Comparison of ENCODE assay signal across 8 cellular contexts in genomic region chr16:55465077-55465896, GRCh38. TPM values are rescaled to one million over a fixed set of nuclear protein-coding genes. Genes with fewer than 3 reads are reported as not detected.
A peak's percentile ranks its signal among the peaks of the same experiment; 100 is the strongest.
DNase-seq lines count a peak whose midpoint lies in the region; ATAC-seq lines count a peak whose summit lies in the region.

No MANE protein-coding gene starts in this region.

- intact Hi-C loops in activated CD4-positive, alpha-beta memory T cell treated with anti-CD3 and anti-CD28 coated beads for 36 hours (cut with micrococcal nuclease) = loop anchor here (1.0 to 10.0 kb wide), 4 partner anchors 78 to 850 kb away; no protein-coding TSS in a partner anchor

- H3K79me1 ChIP-seq in mesendoderm (ENCODE audit: low read length) = no peaks in the 10 kb centered on the region

- WGBS in mesendoderm (ENCODE audit: extremely low coverage, insufficient coverage, low lambda C conversion rate) = 100% methylated on average over 3 of the region's 19 CpGs

- peaks cover 3% of the 10 kb centered on the region for H3K27me3 Mint-ChIP-seq in activated CD4-positive, alpha-beta memory T cell treated with anti-CD3 and anti-CD28 coated beads for 36 hours

- CTCF ChIA-PET in activated CD4-positive, alpha-beta memory T cell treated with anti-CD3 and anti-CD28 coated beads for 36 hours (lab: Charles Lee) = interaction anchor here (0.6 to 7.2 kb wide), 56 partner anchors 9 to 1916 kb away, joined by 3 to 238 read pairs (median 5); no protein-coding TSS in a partner anchor

- H2BK15ac ChIP-seq in mesendoderm (replicated peaks; ENCODE audit: low read depth) = no peak overlapping the region

- no peaks in the 10 kb centered on the region for H3K27me3 ChIP-seq in effector memory CD4-positive, alpha-beta T cell (replicated peaks; ENCODE audit: control insufficient read depth, insufficient read depth, low read length, poor library complexity, severe bottlenecking)
- H3K27me3 ChIP-seq in mesendoderm (ENCODE audit: insufficient read depth, low read length, poor library complexity) = no peaks in the 10 kb centered on the region

- peak; percentile 64 for DNase-seq in COLO829 (ENCODE audit: low spot score)
- peak; percentile 80 for DNase-seq in NCI-H774 (lab: John Stamatoyannopoulos, UW)
- peak; percentile 86 for DNase-seq in activated CD4-positive, alpha-beta memory T cell treated with anti-CD3 and anti-CD28 coated beads for 36 hours
- DNase-seq in effector memory CD4-positive, alpha-beta T cell = peak; percentile 57 to 72 (median 61)
- DNase-seq in mesendoderm = peak; percentile 91
- DNase-seq in stimulated activated CD8-positive, alpha-beta memory T cell treated with anti-CD3 and anti-CD28 coated beads, Interleukin-2, amount 100 ng/mL, for 1 hour (ENCODE audit: low read depth in 2 of 2) = peak; percentile 61 to 62

- H2AK5ac ChIP-seq in mesendoderm (ENCODE audit: low read length) = no peak overlapping the region

- H3K27ac Mint-ChIP-seq in activated CD4-positive, alpha-beta memory T cell treated with anti-CD3 and anti-CD28 coated beads for 36 hours = no peak overlapping the region

- no peak overlapping the region for H3K4me3 ChIP-seq in effector memory CD4-positive, alpha-beta T cell (ENCODE audit: insufficient read depth, low read depth, low read length, poor library complexity, severe bottlenecking)
- no peak overlapping the region for H3K4me3 ChIP-seq in mesendoderm (ENCODE audit: low read length)

- H3K36me3 Mint-ChIP-seq in activated CD4-positive, alpha-beta memory T cell treated with anti-CD3 and anti-CD28 coated beads for 36 hours = no peaks in the 10 kb centered on the region

- no peak overlapping the region for H3K27ac ChIP-seq in effector memory CD4-positive, alpha-beta T cell (ENCODE audit: insufficient read depth, low read length, poor library complexity, severe bottlenecking)
- H3K27ac ChIP-seq in mesendoderm (ENCODE audit: low read depth, low read length) = no peak overlapping the region

- H3K4ac ChIP-seq in mesendoderm (ENCODE audit: low read depth, low read length) = no peak overlapping the region

- no peaks in the 10 kb centered on the region for H3K9me3 ChIP-seq in effector memory CD4-positive, alpha-beta T cell (ENCODE audit: control insufficient read depth, low read length)

- no peak overlapping the region for H3K4me3 Mint-ChIP-seq in activated CD4-positive, alpha-beta memory T cell treated with anti-CD3 and anti-CD28 coated beads for 36 hours

- no peaks in the 10 kb centered on the region for H3K4me1 ChIP-seq in effector memory CD4-positive, alpha-beta T cell (ENCODE audit: control insufficient read depth, insufficient read depth, low read length, poor library complexity, severe bottlenecking)
- peaks cover 7% of the 10 kb centered on the region for H3K4me1 ChIP-seq in mesendoderm (ENCODE audit: control insufficient read depth, low read depth, low read length)

- H3K23ac ChIP-seq in mesendoderm (ENCODE audit: low read length) = no peak overlapping the region

- H4K5ac ChIP-seq in mesendoderm (ENCODE audit: low read length) = no peak overlapping the region

- H3K18ac ChIP-seq in mesendoderm (ENCODE audit: low read length) = no peak overlapping the region

- no peaks in the 10 kb centered on the region for H3K79me2 ChIP-seq in mesendoderm (ENCODE audit: control insufficient read depth, insufficient read depth, low read length)

- H3K9me3 Mint-ChIP-seq in activated CD4-positive, alpha-beta memory T cell treated with anti-CD3 and anti-CD28 coated beads for 36 hours = no peaks in the 10 kb centered on the region

- ATAC-seq in GM19397 (IDR thresholded peaks at IDR 0.05; ENCODE audit: unreplicated experiment) (peak; percentile 90), HG03457 (IDR thresholded peaks at IDR 0.05; ENCODE audit: unreplicated experiment) (peak; percentile 85)

- H3K4me1 Mint-ChIP-seq in activated CD4-positive, alpha-beta memory T cell treated with anti-CD3 and anti-CD28 coated beads for 36 hours (ENCODE audit: low read depth) = no peaks in the 10 kb centered on the region

- no peak overlapping the region for H2BK120ac ChIP-seq in mesendoderm (ENCODE audit: low read depth, low read length)

- H4K8ac ChIP-seq in mesendoderm (ENCODE audit: low read depth, low read length) = no peak overlapping the region

- H3K9ac ChIP-seq in mesendoderm (ENCODE audit: low read length) = no peak overlapping the region

- H3K4me2 ChIP-seq in mesendoderm (ENCODE audit: low read length) = peak overlapping the region; percentile 27

- no peaks in the 10 kb centered on the region for H3K36me3 ChIP-seq in effector memory CD4-positive, alpha-beta T cell (ENCODE audit: control insufficient read depth, insufficient read depth, low read length)
- H3K36me3 ChIP-seq in mesendoderm (ENCODE audit: control insufficient read depth, insufficient read depth, low read length) = no peaks in the 10 kb centered on the region

- H3K56ac ChIP-seq in mesendoderm (ENCODE audit: low read length) = peak overlapping the region; percentile 3

- H2BK5ac ChIP-seq in mesendoderm (ENCODE audit: low read length) = no peak overlapping the region

- POLR2A ChIA-PET in activated CD4-positive, alpha-beta memory T cell treated with anti-CD3 and anti-CD28 coated beads for 36 hours (lab: Charles Lee) = interaction anchor here (0.8 kb wide), 1 partner anchor 237 kb away, joined by 4 read pairs; no protein-coding TSS in a partner anchor

RNA-seq across cellular contexts. Expression of gene MMP2, which starts 13.7 kb away (rescaled TPM):
- total RNA-seq in activated CD4-positive, alpha-beta memory T cell treated with anti-CD3 and anti-CD28 coated beads for 36 hours = not detected
- 49.5 TPM for polyA plus RNA-seq in mesendoderm (2013, experiment 1 of 2)
- polyA plus RNA-seq in mesendoderm (2013, experiment 2 of 2) = 47.4 TPM

RNA-seq across cellular contexts. Expression of gene LPCAT2, which starts 43.6 kb away (rescaled TPM):
- under 1 TPM; 0.12 to 0.40 TPM for total RNA-seq in activated CD4-positive, alpha-beta memory T cell treated with anti-CD3 and anti-CD28 coated beads for 36 hours
- 4.7 TPM for polyA plus RNA-seq in mesendoderm (2013, experiment 1 of 2)
- 4.3 TPM for polyA plus RNA-seq in mesendoderm (2013, experiment 2 of 2)
